ENCODE assay signal across 8 cellular contexts in the genomic region with DNA sequence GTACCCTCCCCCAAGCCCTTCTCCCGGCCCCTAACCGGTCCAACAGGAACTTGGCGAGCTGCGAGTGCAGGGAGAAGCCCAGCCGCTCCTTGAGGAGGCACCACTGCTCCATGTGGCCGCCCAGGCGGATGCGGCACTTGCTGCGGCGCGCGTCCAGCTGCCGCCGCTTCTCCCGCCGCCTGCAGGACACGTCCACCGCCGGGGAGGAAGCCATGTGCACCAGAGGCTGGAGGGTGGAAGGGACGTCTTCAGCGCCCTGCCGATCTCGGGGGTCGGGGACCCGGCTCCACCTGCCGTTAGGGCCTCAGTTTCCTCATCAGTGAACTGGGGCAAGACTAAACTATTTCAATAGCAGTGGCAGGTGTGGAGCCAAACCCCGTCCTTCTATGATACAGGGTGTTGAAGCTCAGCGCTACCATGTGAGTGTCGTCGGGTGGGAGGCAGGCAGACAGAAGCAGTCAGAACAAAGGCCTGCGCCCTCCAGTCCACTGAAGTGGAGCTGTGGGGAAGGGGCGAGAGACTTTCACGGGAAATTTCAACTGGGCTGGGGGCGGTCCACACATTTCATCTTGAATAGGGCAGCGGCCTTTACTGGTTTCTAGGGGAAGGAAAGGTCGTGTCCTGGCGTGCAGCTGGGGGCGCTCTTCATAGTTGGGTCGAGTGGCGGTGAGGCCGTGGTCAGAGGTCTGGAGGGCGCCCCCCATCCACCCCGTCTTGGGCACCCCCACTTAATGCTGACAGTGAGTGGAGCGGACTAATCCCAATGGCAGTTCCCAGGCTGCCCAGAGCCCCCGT. TPM values are rescaled to one million over a fixed set of nuclear protein-coding genes. Genes with fewer than 3 reads are reported as not detected.
DNase-seq lines count a peak whose midpoint lies in the region; ATAC-seq and TF ChIP-seq lines count a peak whose summit lies in the region.

No MANE protein-coding gene starts in this region.

- H3K4me2 ChIP-seq in MM.1S (ENCODE audit: low read depth, low read length) = peak overlapping the region; percentile 78

- peak; percentile 75 for DNase-seq in AG08395 (ENCODE audit: low spot score)
- peak; percentile 83 for DNase-seq in MM.1S
- DNase-seq in T-helper 22 cell (ENCODE audit: low read depth) = peak; percentile 19
- peak; percentile 76 for DNase-seq in lung (ENCODE audit: low spot score)
- DNase-seq in stimulated activated naive CD8-positive, alpha-beta T cell treated with anti-CD3 and anti-CD28 coated beads, Interleukin-15, amount 100 ng/mL, for 72 hours = peak in 1 of 2 donors; percentile 47

- 1% methylated on average over 45 of the region's 45 CpGs for WGBS in lung, 2 donors

- H3K79me2 ChIP-seq in MM.1S (ENCODE audit: low read length) = peaks cover 20% of the 10 kb centered on the region

- no peaks in the 10 kb centered on the region for H3K9me3 Mint-ChIP-seq in stimulated activated naive CD8-positive, alpha-beta T cell treated with anti-CD3 and anti-CD28 coated beads, Interleukin-15, amount 100 ng/mL, for 72 hours

- peak overlapping the region; percentile 61 for H2AFZ ChIP-seq in MM.1S (ENCODE audit: low read length)

- H3K27me3 ChIP-seq in MM.1S (replicated peaks; ENCODE audit: insufficient read depth, low read length) = peaks cover 14% of the 10 kb centered on the region
- no peaks in the 10 kb centered on the region for H3K27me3 ChIP-seq in duodenal mucosa (ENCODE audit: control insufficient read depth in 1 of 2, insufficient read depth in 2 of 2, low read length in 2 of 2)
- no peaks in the 10 kb centered on the region for H3K27me3 ChIP-seq in lung (ENCODE audit: control insufficient read depth, insufficient read depth)

- peak overlapping the region; percentile 81 for H3K9ac ChIP-seq in MM.1S (ENCODE audit: low read length)
- H3K9ac ChIP-seq in duodenal mucosa (ENCODE audit: low read depth in 1 of 2, low read length in 2 of 2) = peak overlapping the region; percentile 83 to 85

- TF ChIP-seq CTCF in GM12873 (IDR thresholded peaks at IDR 0.05; ENCODE audit: insufficient read depth, low read depth, low read length, missing control alignments) (peak; percentile 74), MM.1S (IDR thresholded peaks at IDR 0.05; ENCODE audit: low read length) (peak; percentile 70), lung (IDR thresholded peaks at IDR 0.05; ENCODE audit: control extremely low read depth, extremely low read depth) (peak; percentile 3)

- no peaks in the 10 kb centered on the region for H3K27me3 Mint-ChIP-seq in stimulated activated naive CD8-positive, alpha-beta T cell treated with anti-CD3 and anti-CD28 coated beads, Interleukin-15, amount 100 ng/mL, for 72 hours

- H3K4me1 Mint-ChIP-seq in stimulated activated naive CD8-positive, alpha-beta T cell treated with anti-CD3 and anti-CD28 coated beads, Interleukin-15, amount 100 ng/mL, for 72 hours = peaks cover 36% of the 10 kb centered on the region

- ATAC-seq in HG02610 (IDR thresholded peaks at IDR 0.05; ENCODE audit: unreplicated experiment) = peak; percentile 24
- peak; percentile 32 for ATAC-seq in lung (ENCODE audit: insufficient read depth, low FRiP score)
- peak; percentile 68 for ATAC-seq in stimulated activated naive CD8-positive, alpha-beta T cell treated with anti-CD3 and anti-CD28 coated beads, Interleukin-15, amount 100 ng/mL, for 72 hours

- peaks cover 5% of the 10 kb centered on the region; the same call in 1 of the 2 replicates for H3F3A ChIP-seq in MM.1S (ENCODE audit: insufficient read depth, low read length)

- H4K20me1 ChIP-seq in MM.1S (ENCODE audit: insufficient read depth, low read length) = no peaks in the 10 kb centered on the region

- H3K9me3 ChIP-seq in MM.1S (replicated peaks; ENCODE audit: insufficient read depth, low read length) (no peaks in the 10 kb centered on the region), duodenal mucosa (ENCODE audit: control insufficient read depth in 1 of 2, low read length in 2 of 2) (no peaks in the 10 kb centered on the region), lung (ENCODE audit: control insufficient read depth in 2 of 2, insufficient read depth in 1 of 2, low read length in 1 of 2) (no peaks in the 10 kb centered on the region)

- peak overlapping the region; percentile 88 to 91 for H3K4me3 Mint-ChIP-seq in stimulated activated naive CD8-positive, alpha-beta T cell treated with anti-CD3 and anti-CD28 coated beads, Interleukin-15, amount 100 ng/mL, for 72 hours

- H3K27ac Mint-ChIP-seq in stimulated activated naive CD8-positive, alpha-beta T cell treated with anti-CD3 and anti-CD28 coated beads, Interleukin-15, amount 100 ng/mL, for 72 hours = peak overlapping the region; percentile 91 to 95

- H3K27ac ChIP-seq in MM.1S (ENCODE audit: low read length) = peak overlapping the region; percentile 55; the same call in 1 of the 2 replicates
- H3K27ac ChIP-seq in duodenal mucosa (ENCODE audit: low read depth, low read length) = peak overlapping the region; percentile 61
- peak overlapping the region; percentile 69 to 89 for H3K27ac ChIP-seq in lung (ENCODE audit: low read depth in 1 of 2, low read length in 1 of 2)

- H3K4me3 ChIP-seq in MM.1S (ENCODE audit: low read length) (peak overlapping the region; percentile 67), duodenal mucosa (ENCODE audit: low read depth in 1 of 2, low read length in 2 of 2) (peak overlapping the region; percentile 83 to 85), lung (peak overlapping the region; percentile 46)

- H3K4me1 ChIP-seq in MM.1S (ENCODE audit: low read length) (peaks cover 22% of the 10 kb centered on the region), duodenal mucosa (ENCODE audit: control insufficient read depth in 1 of 2, insufficient read depth in 2 of 2, low read length in 2 of 2) (peaks cover 25 to 26% of the 10 kb centered on the region in 2 donors), lung (ENCODE audit: control insufficient read depth in 2 of 2, insufficient read depth in 2 of 2, low read length in 2 of 2) (peaks cover 0 to 11% of the 10 kb centered on the region in 2 donors)

- no peaks in the 10 kb centered on the region for H3K9me2 ChIP-seq in MM.1S (replicated peaks; ENCODE audit: insufficient read depth, low read length)

- no peaks in the 10 kb centered on the region for H3K36me3 ChIP-seq in MM.1S (replicated peaks; ENCODE audit: insufficient read depth, low read length)
- H3K36me3 ChIP-seq in duodenal mucosa (ENCODE audit: control insufficient read depth in 1 of 2, insufficient read depth in 2 of 2, low read length in 2 of 2) = peaks cover 3 to 19% of the 10 kb centered on the region in 2 donors
- peaks cover 0 to 3% of the 10 kb centered on the region in 2 donors for H3K36me3 ChIP-seq in lung (ENCODE audit: control insufficient read depth in 2 of 2, insufficient read depth in 2 of 2, low read length in 2 of 2)

RNA-seq across cellular contexts. Expression of a gene that starts 0.6 kb away (rescaled TPM):
- 10 to 100 TPM; 26.1 to 35.3 TPM for total RNA-seq in lung
- 10 to 100 TPM; 37.4 to 58.5 TPM for polyA plus RNA-seq in lung

RNA-seq across cellular contexts. Expression of a gene that starts 20.3 kb away (rescaled TPM):
- 10 to 100 TPM; 31.1 to 41.3 TPM for total RNA-seq in lung
- polyA plus RNA-seq in lung = 10 to 100 TPM; 17.1 to 31.5 TPM

RNA-seq across cellular contexts. Expression of a gene that starts 32.6 kb away (rescaled TPM):
- 10 to 100 TPM; 17.6 to 25.5 TPM for total RNA-seq in lung
- 10 to 100 TPM; 16.4 to 17.4 TPM for polyA plus RNA-seq in lung

RNA-seq across cellular contexts. Expression of a gene that starts 47.7 kb away (rescaled TPM):
- total RNA-seq in lung = 10 to 100 TPM in 1 of 2 donors, 1 to 10 TPM in 1; 5.8 to 12.5 TPM
- polyA plus RNA-seq in lung = 1 to 10 TPM; 3.5 to 4.2 TPM

Comparison
In these comparisons a context has a peak if more than half of its experiments do, and no peak if none do; other contexts are left out.
1. CTCF ChIP-seq: peak in every context shown above with its lines; median percentile 74 in GM12873; 70 in MM.1S; 3 in lung.